Comparison of ENCODE assay signal across 7 cellular contexts in the genomic region with DNA sequence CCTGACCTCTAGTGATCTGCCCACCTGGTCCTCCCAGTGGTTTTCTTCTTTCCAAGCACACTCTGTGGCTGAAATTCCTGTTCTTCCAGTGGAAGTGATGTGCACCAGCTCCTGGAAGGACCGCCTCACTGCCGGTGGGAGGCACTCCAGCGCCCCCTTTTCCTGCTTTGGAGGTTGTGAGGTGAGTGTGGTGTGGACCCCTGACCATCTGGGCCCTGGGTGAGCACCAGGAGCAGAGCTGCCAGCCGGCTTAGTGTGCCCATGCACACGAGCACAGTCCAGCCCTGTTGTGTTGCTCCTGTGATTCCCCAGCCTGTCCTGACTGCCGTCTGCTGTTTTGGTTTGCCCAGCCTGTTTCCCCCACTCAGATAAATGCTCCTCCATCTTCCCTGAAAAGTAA.
"Had no signal": no experiment of that assay in that cellular context is flagged by ENCODE, and none has a peak within 500 bp of the region (broad histone marks: within the 10 kb centered on the region; RNA-seq: fewer than 3 reads in every experiment).

No MANE protein-coding gene starts in this region.

- H3K4me3 ChIP-seq: K562 had no signal

- H3K9me3 Mint-ChIP-seq: IgD-negative memory B cell had no signal

- H3K4me1 Mint-ChIP-seq: IgD-negative memory B cell had no signal

- H3K27ac Mint-ChIP-seq: IgD-negative memory B cell had no signal

- H3K4me3 Mint-ChIP-seq: IgD-negative memory B cell had no signal

- ATAC-seq: HepG2, K562 had no signal

- DNase-seq: IMR-90, KBM-7, KG1 had no signal

- H3K27ac ChIP-seq: HL-60 had no signal
